In genomic region chr17:9597638-9598037, GRCh38 we compare ENCODE assay signal across 5 cellular contexts. TPM values are rescaled to one million over a fixed set of nuclear protein-coding genes. Genes with fewer than 3 reads are reported as not detected.
"Had no signal": no experiment of that assay in that cellular context is flagged by ENCODE, and none has a peak within 500 bp of the region (broad histone marks: within the 10 kb centered on the region; RNA-seq: fewer than 3 reads in every experiment).

No MANE protein-coding gene starts in this region.

RNA-seq across cellular contexts. Expression of gene CFAP52, which starts 21.2 kb away (rescaled TPM):
- total RNA-seq: HepG2, HT-29, HT1080, IMR-90, K562 had no signal

RNA-seq across cellular contexts. Expression of gene USP43, which starts 47.7 kb away (rescaled TPM):
- total RNA-seq: IMR-90 had no signal
